Comparison of ENCODE assay signal across 24 cellular contexts in genomic region chr17:50945779-50946222, GRCh38.
A peak's percentile ranks its signal among the peaks of the same experiment; 100 is the strongest.
DNase-seq lines count a peak whose midpoint lies in the region; ATAC-seq and TF ChIP-seq lines count a peak whose summit lies in the region.
"Had no signal": no experiment of that assay in that cellular context is flagged by ENCODE, and none has a peak within 500 bp of the region (broad histone marks: within the 10 kb centered on the region; RNA-seq: fewer than 3 reads in every experiment).

No MANE protein-coding gene starts in this region.

- H3K79me1 ChIP-seq in trophoblast cell (ENCODE audit: low read length): peaks cover 17% of the 10 kb centered on the region

- 74 to 79% methylated on average over 3 of the region's 3 CpGs for WGBS in body of pancreas, 2 donors
- WGBS in trophoblast cell (ENCODE audit: extremely low coverage, insufficient coverage, insufficient read length): no CpG with 5 or more reads among the region's 3 CpGs
- WGBS in esophagus squamous epithelium, 2 donors: 71 to 88% methylated on average over 1 to 2 of the region's 3 CpGs

- no peak overlapping the region for H2AK5ac ChIP-seq in trophoblast cell (ENCODE audit: low read length)

- H3K79me2 ChIP-seq in trophoblast cell (ENCODE audit: control insufficient read depth, insufficient read depth, low read length, poor library complexity): no peaks in the 10 kb centered on the region

- TF ChIP-seq CTCF in body of pancreas (IDR thresholded peaks at IDR 0.05) (no peak), esophagus squamous epithelium (IDR thresholded peaks at IDR 0.05) (no peak)

- peak overlapping the region; percentile 37 for H2BK12ac ChIP-seq in trophoblast cell (ENCODE audit: low read length)

- TF ChIP-seq POLR2A in body of pancreas (IDR thresholded peaks at IDR 0.05) (no peak), esophagus squamous epithelium (IDR thresholded peaks at IDR 0.05) (no peak)

- no peak overlapping the region for H3K9ac ChIP-seq in trophoblast cell (ENCODE audit: low read length)

- no peak for DNase-seq in activated CD4-positive, alpha-beta memory T cell treated with anti-CD3 and anti-CD28 coated beads for 36 hours
- no peak for DNase-seq in activated CD4-positive, alpha-beta memory T cell treated with anti-CD3 and anti-CD28 coated beads, Interleukin-2, amount 10 ng/mL, durations not matched to agents 7 days and 5 days
- DNase-seq in CD4-positive, alpha-beta memory T cell: no peak
- DNase-seq in body of pancreas (peak in 2 of 4 donors; percentile 4 to 14), trophoblast cell (no peak), esophagus squamous epithelium (lab: John Stamatoyannopoulos, UW) (no peak), C1 segment of cervical spinal cord (lab: John Stamatoyannopoulos, UW) (no peak), KG1 (lab: John Stamatoyannopoulos, UW) (no peak)
- DNase-seq: activated naive CD4-positive, alpha-beta T cell; amygdala; BE2C; cerebellar nuclear complex; DMS 273 treated with DMSO at 0.1 percent for 48 hours; effector CD4-positive, alpha-beta T cell; IMR-90; MG63; NCI-H1417 treated with DMSO at 0.1 percent for 48 hours; NCI-H510A; NK-92 treated with Interleukin-12 subunit alpha and Interleukin-12 subunit beta, amount 100 ng/mL, for 24 hours; spleen; stimulated activated CD4-positive, alpha-beta T cell treated with anti-CD3 and anti-CD28 coated beads, Interleukin-4, amount 100 ng/mL, for 24 hours; upper lobe of right lung had no signal

- no peak overlapping the region for H3K4me3 Mint-ChIP-seq in activated CD4-positive, alpha-beta memory T cell treated with anti-CD3 and anti-CD28 coated beads for 36 hours
- H3K4me3 Mint-ChIP-seq in activated CD4-positive, alpha-beta memory T cell treated with anti-CD3 and anti-CD28 coated beads, Interleukin-2, amount 10 ng/mL, durations not matched to agents 7 days and 5 days: no peak overlapping the region
- no peak overlapping the region for H3K4me3 Mint-ChIP-seq in CD4-positive, alpha-beta memory T cell
- H3K4me3 Mint-ChIP-seq: stimulated activated naive CD8-positive, alpha-beta T cell treated with anti-CD3 and anti-CD28 coated beads, Interleukin-15, amount 100 ng/mL, for 72 hours had no signal

- intact Hi-C loops in activated CD4-positive, alpha-beta memory T cell treated with anti-CD3 and anti-CD28 coated beads for 36 hours (cut with micrococcal nuclease): loop anchor here (2.0 kb wide), 2 partner anchors 27 to 35 kb away; no protein-coding TSS in a partner anchor
- intact Hi-C loops in CD4-positive, alpha-beta memory T cell (cut with micrococcal nuclease): no loop called here
- intact Hi-C loops in body of pancreas (cut with DNase I) (no loop called here), esophagus squamous epithelium (cut with DNase I) (no loop called here)

- H3K9me3 ChIP-seq in CD4-positive, alpha-beta memory T cell (ENCODE audit: control insufficient read depth in 1 of 2, low read length in 2 of 2): no peaks in the 10 kb centered on the region
- H3K9me3 ChIP-seq in body of pancreas (no peaks in the 10 kb centered on the region), trophoblast cell (ENCODE audit: insufficient read depth, low read depth, low read length) (peaks cover 2% of the 10 kb centered on the region), esophagus squamous epithelium (no peaks in the 10 kb centered on the region)
- H3K9me3 ChIP-seq: BE2C, MG63, Peyer's patch, spleen, upper lobe of right lung had no signal

- ATAC-seq in body of pancreas: no peak
- ATAC-seq: stimulated activated naive CD8-positive, alpha-beta T cell treated with anti-CD3 and anti-CD28 coated beads, Interleukin-15, amount 100 ng/mL, for 72 hours; upper lobe of right lung had no signal

- H3K14ac ChIP-seq in trophoblast cell (ENCODE audit: low read length): no peak overlapping the region

- H3K36me3 Mint-ChIP-seq in activated CD4-positive, alpha-beta memory T cell treated with anti-CD3 and anti-CD28 coated beads for 36 hours: no peaks in the 10 kb centered on the region
- H3K36me3 Mint-ChIP-seq in activated CD4-positive, alpha-beta memory T cell treated with anti-CD3 and anti-CD28 coated beads, Interleukin-2, amount 10 ng/mL, durations not matched to agents 7 days and 5 days (ENCODE audit: low read depth): peaks cover 14% of the 10 kb centered on the region
- H3K36me3 Mint-ChIP-seq in CD4-positive, alpha-beta memory T cell: no peaks in the 10 kb centered on the region

- no peak overlapping the region for H3K18ac ChIP-seq in trophoblast cell (ENCODE audit: low read length)

- CTCF ChIA-PET in activated CD4-positive, alpha-beta memory T cell treated with anti-CD3 and anti-CD28 coated beads for 36 hours (lab: Charles Lee): interaction anchor here (1.4 to 2.0 kb wide), 2 partner anchors 82 to 93 kb away, joined by 4 to 16 read pairs; no protein-coding TSS in a partner anchor
- CTCF ChIA-PET in activated CD4-positive, alpha-beta memory T cell treated with anti-CD3 and anti-CD28 coated beads, Interleukin-2, amount 10 ng/mL, durations not matched to agents 7 days and 5 days (lab: Charles Lee): interaction anchor here (0.9 to 4.6 kb wide), 8 partner anchors 9 to 166 kb away, joined by 4 to 23 read pairs (median 6); partner anchors contain the start of gene TOB1
- CTCF ChIA-PET in CD4-positive, alpha-beta memory T cell (lab: Charles Lee; ENCODE audit: partially characterized antibody): interaction anchor here (0.8 to 17.7 kb wide), 6 partner anchors 10 to 94 kb away, joined by 3 to 515 read pairs (median 11); partner anchors contain the start of gene TOB1

- no peak overlapping the region for H4K91ac ChIP-seq in trophoblast cell (ENCODE audit: low read depth, low read length)

- peak overlapping the region; percentile 3 for H3K27ac Mint-ChIP-seq in activated CD4-positive, alpha-beta memory T cell treated with anti-CD3 and anti-CD28 coated beads for 36 hours
- H3K27ac Mint-ChIP-seq in activated CD4-positive, alpha-beta memory T cell treated with anti-CD3 and anti-CD28 coated beads, Interleukin-2, amount 10 ng/mL, durations not matched to agents 7 days and 5 days: no peak overlapping the region
- H3K27ac Mint-ChIP-seq in CD4-positive, alpha-beta memory T cell: peak overlapping the region in 5 of 7 donors; percentile 4 to 87 (median 61)

- H3K36me3 ChIP-seq in CD4-positive, alpha-beta memory T cell (ENCODE audit: insufficient read depth, low read length): no peaks in the 10 kb centered on the region
- H3K36me3 ChIP-seq in body of pancreas (replicated peaks in 1 of 2; ENCODE audit: insufficient read depth in 1 of 2, low read depth in 2 of 2) (no peaks in the 10 kb centered on the region), trophoblast cell (ENCODE audit: control insufficient read depth in 1 of 2, insufficient read depth in 2 of 2, low read length in 2 of 2) (no peaks in the 10 kb centered on the region), esophagus squamous epithelium (no peaks in the 10 kb centered on the region)
- H3K36me3 ChIP-seq: BE2C, MG63, Peyer's patch, spleen, upper lobe of right lung had no signal

- POLR2A ChIA-PET in activated CD4-positive, alpha-beta memory T cell treated with anti-CD3 and anti-CD28 coated beads for 36 hours (lab: Charles Lee): interaction anchor here (1.2 to 3.9 kb wide), 4 partner anchors 7 to 93 kb away, joined by 3 to 44 read pairs (median 10); partner anchors contain the start of gene TOB1
- POLR2A ChIA-PET in activated CD4-positive, alpha-beta memory T cell treated with anti-CD3 and anti-CD28 coated beads, Interleukin-2, amount 10 ng/mL, durations not matched to agents 7 days and 5 days (lab: Charles Lee): interaction anchor here (2.1 to 20.3 kb wide), 5 partner anchors 11 to 93 kb away, joined by 13 to 457 read pairs (median 16); partner anchors contain the start of gene TOB1
- POLR2A ChIA-PET in CD4-positive, alpha-beta memory T cell (lab: Charles Lee; ENCODE audit: partially characterized antibody): interaction anchor here (0.6 to 18.7 kb wide), 8 partner anchors 11 to 207 kb away, joined by 3 to 673 read pairs (median 12); partner anchors contain the start of gene TOB1

- no peak overlapping the region for H2BK5ac ChIP-seq in trophoblast cell (ENCODE audit: low read depth, low read length, poor library complexity)

- no peak overlapping the region for H3K4me3 ChIP-seq in CD4-positive, alpha-beta memory T cell (ENCODE audit: low read length in 2 of 2)
- H3K4me3 ChIP-seq in body of pancreas (no peak overlapping the region), trophoblast cell (ENCODE audit: low read depth, low read length) (no peak overlapping the region), esophagus squamous epithelium (no peak overlapping the region)
- H3K4me3 ChIP-seq: MG63, Peyer's patch, spleen, upper lobe of right lung had no signal

- no peak overlapping the region for H3K23ac ChIP-seq in trophoblast cell (ENCODE audit: low read length)

- H3K4ac ChIP-seq in trophoblast cell (ENCODE audit: low read depth, low read length): no peak overlapping the region

- no peak overlapping the region for H3K4me2 ChIP-seq in trophoblast cell (ENCODE audit: low read length)

- H4K8ac ChIP-seq in trophoblast cell (ENCODE audit: low read depth, low read length): no peak overlapping the region

- peaks cover 50% of the 10 kb centered on the region for H3K4me1 ChIP-seq in CD4-positive, alpha-beta memory T cell (ENCODE audit: insufficient read depth, low read length)
- H3K4me1 ChIP-seq in body of pancreas: peaks cover 80% of the 10 kb centered on the region
- peaks cover 15 to 17% of the 10 kb centered on the region in 2 experiments for H3K4me1 ChIP-seq in trophoblast cell (ENCODE audit: control insufficient read depth in 1 of 2, insufficient read depth in 2 of 2, low read length in 2 of 2)
- peaks cover 32 to 55% (median 41%) of the 10 kb centered on the region in 3 donors for H3K4me1 ChIP-seq in esophagus squamous epithelium

- H3K27me3 ChIP-seq in CD4-positive, alpha-beta memory T cell (ENCODE audit: insufficient read depth, low read length): no peaks in the 10 kb centered on the region
- no peaks in the 10 kb centered on the region for H3K27me3 ChIP-seq in body of pancreas
- H3K27me3 ChIP-seq in trophoblast cell (ENCODE audit: insufficient read depth, low read length): no peaks in the 10 kb centered on the region
- no peaks in the 10 kb centered on the region for H3K27me3 ChIP-seq in esophagus squamous epithelium
- H3K27me3 ChIP-seq: BE2C, MG63, Peyer's patch, upper lobe of right lung had no signal

- no peak overlapping the region for H2AFZ ChIP-seq in trophoblast cell (ENCODE audit: insufficient read depth, low read length, poor library complexity)

- no peak overlapping the region for H2BK120ac ChIP-seq in trophoblast cell (ENCODE audit: insufficient read depth, low read length, poor library complexity)

- no peaks in the 10 kb centered on the region for H3K27me3 Mint-ChIP-seq in activated CD4-positive, alpha-beta memory T cell treated with anti-CD3 and anti-CD28 coated beads for 36 hours
- no peaks in the 10 kb centered on the region for H3K27me3 Mint-ChIP-seq in activated CD4-positive, alpha-beta memory T cell treated with anti-CD3 and anti-CD28 coated beads, Interleukin-2, amount 10 ng/mL, durations not matched to agents 7 days and 5 days
- no peaks in the 10 kb centered on the region for H3K27me3 Mint-ChIP-seq in CD4-positive, alpha-beta memory T cell
- H3K27me3 Mint-ChIP-seq: stimulated activated naive CD8-positive, alpha-beta T cell treated with anti-CD3 and anti-CD28 coated beads, Interleukin-15, amount 100 ng/mL, for 72 hours had no signal

- H4K12ac ChIP-seq in trophoblast cell (ENCODE audit: low read depth, low read length): no peak overlapping the region

- H3K4me1 Mint-ChIP-seq in activated CD4-positive, alpha-beta memory T cell treated with anti-CD3 and anti-CD28 coated beads for 36 hours (ENCODE audit: low read depth): peaks cover 29% of the 10 kb centered on the region
- H3K4me1 Mint-ChIP-seq in activated CD4-positive, alpha-beta memory T cell treated with anti-CD3 and anti-CD28 coated beads, Interleukin-2, amount 10 ng/mL, durations not matched to agents 7 days and 5 days: peaks cover 54% of the 10 kb centered on the region
- peaks cover 29 to 61% (median 42%) of the 10 kb centered on the region in 4 donors for H3K4me1 Mint-ChIP-seq in CD4-positive, alpha-beta memory T cell

- no peak overlapping the region for H3K27ac ChIP-seq in CD4-positive, alpha-beta memory T cell (ENCODE audit: low read depth, low read length)
- H3K27ac ChIP-seq in body of pancreas: peak overlapping the region in 3 of 4 donors; percentile 24 to 99 (median 39)
- no peak overlapping the region for H3K27ac ChIP-seq in trophoblast cell (ENCODE audit: low read depth, low read length)
- H3K27ac ChIP-seq in esophagus squamous epithelium: no peak overlapping the region
- H3K27ac ChIP-seq: upper lobe of right lung had no signal

- no peaks in the 10 kb centered on the region for H3K9me3 Mint-ChIP-seq in activated CD4-positive, alpha-beta memory T cell treated with anti-CD3 and anti-CD28 coated beads for 36 hours
- no peaks in the 10 kb centered on the region for H3K9me3 Mint-ChIP-seq in activated CD4-positive, alpha-beta memory T cell treated with anti-CD3 and anti-CD28 coated beads, Interleukin-2, amount 10 ng/mL, durations not matched to agents 7 days and 5 days
- peaks cover 0 to 1% (median 0%) of the 10 kb centered on the region in 8 donors for H3K9me3 Mint-ChIP-seq in CD4-positive, alpha-beta memory T cell
- H3K9me3 Mint-ChIP-seq: stimulated activated naive CD8-positive, alpha-beta T cell treated with anti-CD3 and anti-CD28 coated beads, Interleukin-15, amount 100 ng/mL, for 72 hours had no signal

Comparison
In these comparisons a context has a peak if more than half of its experiments do, and no peak if none do; other contexts are left out.
1. H3K27ac ChIP-seq: peak in body of pancreas (3 of 4); none in CD4-positive, alpha-beta memory T cell (single experiment), trophoblast cell (single experiment) and esophagus squamous epithelium (0 of 4).